12 cellular contexts compared by ENCODE assay signal in the genomic region with DNA sequence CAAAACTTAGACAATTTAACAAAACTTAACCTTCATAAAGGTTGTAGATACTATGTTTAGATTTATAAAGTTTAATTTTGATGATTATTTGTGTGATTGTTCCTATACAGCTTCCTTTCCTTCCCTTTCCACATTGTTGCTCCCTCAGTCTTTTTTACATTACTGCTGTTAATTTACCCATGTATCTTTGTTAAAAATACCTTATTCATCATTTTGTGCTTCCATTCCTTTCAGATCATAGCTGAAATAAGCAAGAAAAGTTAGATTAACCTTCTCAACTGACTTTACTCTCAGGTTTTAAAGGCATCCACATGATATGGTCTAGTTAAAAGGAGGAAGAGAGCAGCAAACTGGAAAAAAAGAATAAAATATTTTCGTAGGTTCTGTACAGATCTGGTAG. TPM values are rescaled to one million over a fixed set of nuclear protein-coding genes. Genes with fewer than 3 reads are reported as not detected.
DNase-seq lines count a peak whose midpoint lies in the region; ATAC-seq, FAIRE-seq and TF ChIP-seq lines count a peak whose summit lies in the region.
"Had no signal": no experiment of that assay in that cellular context is flagged by ENCODE, and none has a peak within 500 bp of the region (broad histone marks: within the 10 kb centered on the region; RNA-seq: fewer than 3 reads in every experiment).

No MANE protein-coding gene starts in this region.

- peak overlapping the region in 4 of 10 donors; percentile 47 to 100 (median 96) for H3K27ac ChIP-seq in heart right ventricle
- peak overlapping the region; percentile 20 for H3K27ac ChIP-seq in lower lobe of right lung
- no peak overlapping the region for H3K27ac ChIP-seq in kidney (ENCODE audit: low read depth in 2 of 2, low read length in 2 of 2)

- H3K27ac Mint-ChIP-seq in type B pancreatic cell, result peak overlapping the region; percentile 58

- peaks cover 6% of the 10 kb centered on the region for H3K27me3 Mint-ChIP-seq in type B pancreatic cell

- no peaks in the 10 kb centered on the region for H3K27me3 ChIP-seq in heart right ventricle
- H3K27me3 ChIP-seq in lower lobe of right lung (ENCODE audit: low read depth), result no peaks in the 10 kb centered on the region

- no peaks in the 10 kb centered on the region for H3K36me3 ChIP-seq in heart right ventricle
- H3K36me3 ChIP-seq in lower lobe of right lung, result no peaks in the 10 kb centered on the region
- no peaks in the 10 kb centered on the region for H3K36me3 ChIP-seq in kidney (ENCODE audit: control insufficient read depth in 1 of 2, insufficient read depth in 2 of 2, low read length in 2 of 2)

- no peaks in the 10 kb centered on the region for H3K9me3 ChIP-seq in heart right ventricle
- no peaks in the 10 kb centered on the region for H3K9me3 ChIP-seq in lower lobe of right lung
- no peaks in the 10 kb centered on the region for H3K9me3 ChIP-seq in kidney (ENCODE audit: control insufficient read depth in 1 of 2, low read length in 2 of 2)

- H3K4me1 Mint-ChIP-seq in type B pancreatic cell (ENCODE audit: unreplicated experiment), result peaks cover 44% of the 10 kb centered on the region

- intact Hi-C loops in heart right ventricle (cut with DNase I), result loop anchor here in 5 of 10 donors (5.0 kb wide), 2 partner anchors 33 to 47 kb away; no protein-coding TSS in a partner anchor
- intact Hi-C loops in Right ventricle myocardium inferior (cut with DNase I), result no loop called here
- intact Hi-C loops in lower lobe of right lung (cut with DNase I), result no loop called here
- intact Hi-C loops in kidney (cut with DNase I), result no loop called here

- no peaks in the 10 kb centered on the region for H3K9me3 Mint-ChIP-seq in type B pancreatic cell

- H3K36me3 Mint-ChIP-seq in type B pancreatic cell, result peaks cover 19% of the 10 kb centered on the region
- H3K36me3 Mint-ChIP-seq: CD4-positive, CD25-positive, alpha-beta regulatory T cell had no signal

- ATAC-seq in heart right ventricle (no peak), Right ventricle myocardium inferior (no peak), lower lobe of right lung (no peak), HG02840 (IDR thresholded peaks at IDR 0.05; ENCODE audit: low FRiP score, unreplicated experiment) (no peak)

- peak overlapping the region; percentile 86 for H3K4me3 Mint-ChIP-seq in type B pancreatic cell

- FAIRE-seq in kidney (lab: Jason Lieb, UNC), result no peak

- peaks cover 13 to 71% (median 52%) of the 10 kb centered on the region in 9 donors for H3K4me1 ChIP-seq in heart right ventricle
- peaks cover 33% of the 10 kb centered on the region for H3K4me1 ChIP-seq in lower lobe of right lung
- peaks cover 10 to 27% of the 10 kb centered on the region in 2 donors for H3K4me1 ChIP-seq in kidney (ENCODE audit: control insufficient read depth in 1 of 2, insufficient read depth in 1 of 2, low read depth in 1 of 2, low read length in 2 of 2)

- peak overlapping the region in 7 of 10 donors; percentile 65 to 93 (median 88) for H3K4me3 ChIP-seq in heart right ventricle
- H3K4me3 ChIP-seq in astrocyte of the spinal cord (ENCODE audit: low read depth, low read length), result peak overlapping the region; percentile 86
- H3K4me3 ChIP-seq in lower lobe of right lung, result peak overlapping the region; percentile 96
- H3K4me3 ChIP-seq in kidney (ENCODE audit: low read length in 2 of 2), result peak overlapping the region in 1 of 2 donors; percentile 89

- no peak for DNase-seq in heart right ventricle
- no peak for DNase-seq in Right ventricle myocardium inferior (ENCODE audit: missing footprints)
- no peak for DNase-seq in astrocyte of the spinal cord (ENCODE audit: low read depth, low spot score)
- DNase-seq in lower lobe of right lung, result no peak
- DNase-seq in type B pancreatic cell (ENCODE audit: extremely low spot score, unreplicated experiment), result no peak
- DNase-seq in kidney, result no peak
- DNase-seq in dermis blood vessel endothelial cell, result no peak
- DNase-seq: activated CD8-positive, alpha-beta memory T cell treated with anti-CD3 and anti-CD28 coated beads, Interleukin-2, amount 50 U/mL, for 48 hours; CD4-positive, CD25-positive, alpha-beta regulatory T cell; effector memory CD4-positive, alpha-beta T cell; GOT3 had no signal

- H3K9ac ChIP-seq in kidney (ENCODE audit: low read length in 2 of 2), result peak overlapping the region in 1 of 2 donors; percentile 51

- WGBS in heart right ventricle, 2 donors, result 32 to 39% methylated on average over 1 of the region's 1 CpG

- in situ Hi-C loops in astrocyte of the spinal cord (cut with HindIII; ENCODE audit: low sequenced_read_pairs), result no loop called here

- TF ChIP-seq CTCF in heart right ventricle (IDR thresholded peaks at IDR 0.05) (no peak), astrocyte of the spinal cord (IDR thresholded peaks at IDR 0.05; ENCODE audit: low read depth, low read length) (no peak), lower lobe of right lung (IDR thresholded peaks at IDR 0.05) (no peak), type B pancreatic cell (conservative IDR thresholded peaks at IDR 0.05) (no peak), kidney (IDR thresholded peaks at IDR 0.05; ENCODE audit: borderline replicate concordance, extremely low read depth, insufficient read depth) (no peak)

RNA-seq across cellular contexts. Expression of gene SMAD5, which starts 2.0 kb away (rescaled TPM):
- total RNA-seq in heart right ventricle (10 to 100 TPM; 33.3 to 53.8 (median 39.8) TPM), Right ventricle myocardium inferior (42.0 TPM), lower lobe of right lung (61.9 TPM), type B pancreatic cell (ENCODE audit: low replicate concordance) (69.1 and 80.0 TPM in 2 replicates), kidney (67.7 TPM), dermis blood vessel endothelial cell (41.4 and 49.5 TPM in 2 replicates)
- polyA plus RNA-seq in heart right ventricle (1 to 10 TPM; 7.0 to 8.5 TPM), kidney (ENCODE audit: insufficient read depth, low read depth, low replicate concordance) (9.9 TPM)

RNA-seq across cellular contexts. Expression of gene SMIM32, which starts 58.3 kb away (rescaled TPM):
- total RNA-seq in heart right ventricle, result not detected
- polyA plus RNA-seq in heart right ventricle, result not detected
- total RNA-seq in Right ventricle myocardium inferior, result not detected
- not detected for total RNA-seq in lower lobe of right lung
- 12.8 and 17.0 TPM in 2 replicates for total RNA-seq in type B pancreatic cell (ENCODE audit: low replicate concordance)
- 5.1 TPM for total RNA-seq in kidney
- polyA plus RNA-seq in kidney (ENCODE audit: insufficient read depth, low read depth, low replicate concordance), result 63.6 TPM
- not detected in 2 replicates for total RNA-seq in dermis blood vessel endothelial cell
- total RNA-seq: CD4-positive, CD25-positive, alpha-beta regulatory T cell had no signal
- polyA plus RNA-seq: CD4-positive, CD25-positive, alpha-beta regulatory T cell had no signal
